ENCODE assay signal across 1 cellular context in genomic region chr20:38550274-38550673, GRCh38.
TF ChIP-seq lines count a peak whose summit lies in the region.

No MANE protein-coding gene starts in this region.

TF ChIP-seq in A549, 52 proteins besides CTCF, POLR2A, EP300 and RAD21 (continued from another document):
- TF ChIP-seq CHD4 (IDR thresholded peaks at IDR 0.05; ENCODE audit: borderline replicate concordance): no peak
